Comparison of ENCODE assay signal across 1 cellular context in genomic region chr6:33988121-33989015, GRCh38.
TF ChIP-seq lines count a peak whose summit lies in the region.

No MANE protein-coding gene starts in this region.

TF ChIP-seq in HepG2, 621 proteins besides CTCF, POLR2A, EP300 and RAD21 (continued from another document and continues in another):
- TF ChIP-seq UBTF (CRISPR knock-in tag; IDR thresholded peaks at IDR 0.05) (peak; percentile 60), ZNF451 (CRISPR knock-in tag; IDR thresholded peaks at IDR 0.05) (no peak), NR2F1 (CRISPR knock-in tag; IDR thresholded peaks at IDR 0.05) (peak; percentile 81 to 84), CREBL2 (CRISPR knock-in tag; IDR thresholded peaks at IDR 0.05; ENCODE audit: borderline replicate concordance) (no peak), ZNF547 (CRISPR knock-in tag; IDR thresholded peaks at IDR 0.05) (peak; percentile 7; the same call in 1 of the 2 replicates), ZNF333 (CRISPR knock-in tag; IDR thresholded peaks at IDR 0.05; ENCODE audit: borderline replicate concordance) (0 out of 2 replicates have a peak, but pooled peaks have one; percentile 45), ETV6 (CRISPR knock-in tag; conservative IDR thresholded peaks at IDR 0.05) (peak; percentile 94), ZBTB21 (CRISPR knock-in tag; IDR thresholded peaks at IDR 0.05) (peak; percentile 43; the same call in 1 of the 2 replicates), KMT2A (CRISPR knock-in tag; IDR thresholded peaks at IDR 0.05) (peak; percentile 79), THAP11 (CRISPR knock-in tag; IDR thresholded peaks at IDR 0.05) (peak; percentile 81), ZNF274 (CRISPR knock-in tag; IDR thresholded peaks at IDR 0.05) (no peak), KAT8 (CRISPR knock-in tag; IDR thresholded peaks at IDR 0.05) (peak; percentile 90), KDM3A (CRISPR knock-in tag; IDR thresholded peaks at IDR 0.05; ENCODE audit: low read depth) (peak; percentile 95), YEATS4 (CRISPR knock-in tag; IDR thresholded peaks at IDR 0.05; ENCODE audit: borderline replicate concordance) (peak; percentile 51; the same call in 1 of the 2 replicates), CREM (IDR thresholded peaks at IDR 0.05) (peak; percentile 81), CREM (CRISPR knock-in tag; IDR thresholded peaks at IDR 0.05) (no peak), SRF (IDR thresholded peaks at IDR 0.05; ENCODE audit: low read depth, low read length) (no peak), ZMAT5 (CRISPR knock-in tag; IDR thresholded peaks at IDR 0.05; ENCODE audit: borderline replicate concordance, low read depth) (no peak), ZNF747 (CRISPR knock-in tag; IDR thresholded peaks at IDR 0.05; ENCODE audit: borderline replicate concordance) (peak; percentile 64), HNRNPUL1 (IDR thresholded peaks at IDR 0.05; ENCODE audit: low read depth, low read length) (no peak), ZNF746 (CRISPR knock-in tag; IDR thresholded peaks at IDR 0.05) (peak; percentile 80), ELF4 (CRISPR knock-in tag; IDR thresholded peaks at IDR 0.05; ENCODE audit: borderline replicate concordance) (0 out of 2 replicates have a peak, but pooled peaks have one; percentile 31), ZBTB1 (CRISPR knock-in tag; IDR thresholded peaks at IDR 0.05; ENCODE audit: borderline replicate concordance) (no peak), KLF13 (CRISPR knock-in tag; IDR thresholded peaks at IDR 0.05) (no peak), SP4 (CRISPR knock-in tag; IDR thresholded peaks at IDR 0.05) (no peak), ZGPAT (CRISPR knock-in tag; IDR thresholded peaks at IDR 0.05) (peak; percentile 99), ZNF781 (CRISPR knock-in tag; IDR thresholded peaks at IDR 0.05; ENCODE audit: borderline replicate concordance, not compliant biosample characterization) (peak; percentile 77), ZNF567 (CRISPR knock-in tag; IDR thresholded peaks at IDR 0.05; ENCODE audit: borderline replicate concordance) (no peak), ZNF546 (CRISPR knock-in tag; conservative IDR thresholded peaks at IDR 0.05) (no peak), RBFOX2 (IDR thresholded peaks at IDR 0.05; ENCODE audit: low read depth, low read length) (no peak), MYPOP (CRISPR knock-in tag; IDR thresholded peaks at IDR 0.05) (peak; percentile 71; the same call in 1 of the 2 replicates), ZNF431 (CRISPR knock-in tag; IDR thresholded peaks at IDR 0.05; ENCODE audit: borderline replicate concordance, low read depth) (peak; percentile 47; the same call in 1 of the 2 replicates), SKIL (CRISPR knock-in tag; IDR thresholded peaks at IDR 0.05; ENCODE audit: borderline replicate concordance) (peak; percentile 85), TAF15 (IDR thresholded peaks at IDR 0.05; ENCODE audit: low read depth, low read length, poor library complexity, severe bottlenecking) (peak; percentile 50), AFF4 (CRISPR knock-in tag; IDR thresholded peaks at IDR 0.05) (0 out of 2 replicates have a peak, but pooled peaks have one; percentile 75), ZNF768 (CRISPR knock-in tag; IDR thresholded peaks at IDR 0.05) (no peak; the same call in 1 of the 2 replicates), ZIK1 (CRISPR knock-in tag; IDR thresholded peaks at IDR 0.05; ENCODE audit: borderline replicate concordance, low read depth) (no peak), NCOR1 (IDR thresholded peaks at IDR 0.05; ENCODE audit: borderline replicate concordance, low read length) (peak; percentile 59; the same call in 1 of the 2 replicates), ZFP36L2 (CRISPR knock-in tag; IDR thresholded peaks at IDR 0.05) (no peak), MAFK (conservative IDR thresholded peaks at IDR 0.05 in 1 of 2, IDR thresholded peaks at IDR 0.05 in 1 of 2; ENCODE audit: low read length in 2 of 2) (no peak), SUZ12 (IDR thresholded peaks at IDR 0.05; ENCODE audit: low read depth, low read length) (no peak), TAF1 (CRISPR knock-in tag; IDR thresholded peaks at IDR 0.05) (no peak; the same call in 1 of the 2 replicates), ZNF83 (CRISPR knock-in tag; IDR thresholded peaks at IDR 0.05; ENCODE audit: borderline replicate concordance) (no peak), KDM5B (CRISPR knock-in tag; IDR thresholded peaks at IDR 0.05; ENCODE audit: borderline replicate concordance) (0 out of 2 replicates have a peak, but pooled peaks have one; percentile 63), PITX1 (CRISPR knock-in tag; IDR thresholded peaks at IDR 0.05) (peak; percentile 97), ZSCAN21 (CRISPR knock-in tag; IDR thresholded peaks at IDR 0.05; ENCODE audit: borderline replicate concordance) (peak; percentile 22; the same call in 1 of the 2 replicates), ZNF891 (CRISPR knock-in tag; IDR thresholded peaks at IDR 0.05) (0 out of 2 replicates have a peak, but pooled peaks have one; percentile 16), GTF3A (CRISPR knock-in tag; conservative IDR thresholded peaks at IDR 0.05) (no peak), ONECUT2 (CRISPR knock-in tag; IDR thresholded peaks at IDR 0.05) (peak; percentile 88), ATF6 (CRISPR knock-in tag; conservative IDR thresholded peaks at IDR 0.05) (0 out of 2 replicates have a peak, but pooled peaks have one; percentile 65), ZNF569 (CRISPR knock-in tag; IDR thresholded peaks at IDR 0.05; ENCODE audit: borderline replicate concordance) (no peak), ARID2 (CRISPR knock-in tag; IDR thresholded peaks at IDR 0.05; ENCODE audit: borderline replicate concordance) (0 out of 2 replicates have a peak, but pooled peaks have one; percentile 28), ATF2 (CRISPR knock-in tag; IDR thresholded peaks at IDR 0.05) (peak; percentile 87), FOXO1 (CRISPR knock-in tag; IDR thresholded peaks at IDR 0.05) (peak; percentile 98)
